23 cellular contexts compared by ENCODE assay signal in genomic region chr2:100948965-100949364, GRCh38. TPM values are rescaled to one million over a fixed set of nuclear protein-coding genes. Genes with fewer than 3 reads are reported as not detected.
A peak's percentile ranks its signal among the peaks of the same experiment; 100 is the strongest.
DNase-seq lines count a peak whose midpoint lies in the region; ATAC-seq, FAIRE-seq and TF ChIP-seq lines count a peak whose summit lies in the region.
"Had no signal": no experiment of that assay in that cellular context is flagged by ENCODE, and none has a peak within 500 bp of the region (broad histone marks: within the 10 kb centered on the region; RNA-seq: fewer than 3 reads in every experiment).

No MANE protein-coding gene starts in this region.

- H3K9me2 ChIP-seq in GM23338 (ENCODE audit: insufficient read depth), result peaks cover 21% of the 10 kb centered on the region

- H3K27ac Mint-ChIP-seq in GM23338 (peak overlapping the region; percentile 11; the same call in 1 of the 2 replicates), WTC11 (no peak overlapping the region)
- H3K27ac Mint-ChIP-seq: B cell; CD8-positive, alpha-beta T cell had no signal

- in situ Hi-C loops in K562 (cut with MboI), result no loop called here

- H3K9ac ChIP-seq in K562 (ENCODE audit: insufficient read depth in 1 of 2, low read depth in 2 of 2, low read length in 2 of 2), result no peak overlapping the region

- no peaks in the 10 kb centered on the region for H4K20me1 ChIP-seq in GM23338 (replicated peaks; ENCODE audit: insufficient read depth)
- no peaks in the 10 kb centered on the region for H4K20me1 ChIP-seq in K562 (replicated peaks; ENCODE audit: control insufficient read depth, insufficient read depth, low read length)

- TF ChIP-seq POLR2A in K562 (conservative IDR thresholded peaks at IDR 0.05), result no peak

- H3K27me3 Mint-ChIP-seq in GM23338 (ENCODE audit: insufficient read depth, low read depth, poor library complexity) (peaks cover 1% of the 10 kb centered on the region), WTC11 (ENCODE audit: low read depth) (no peaks in the 10 kb centered on the region; the same call in 1 of the 2 replicates)

- H3K4me2 ChIP-seq in GM23338 (no peak overlapping the region), K562 (ENCODE audit: insufficient read depth, low read length) (no peak overlapping the region)

- CTCF ChIA-PET in K562 (lab: Yijun Ruan, JAX; ENCODE audit: low intra/inter-chr PET ratio) (no interaction called here), WTC11 (lab: Charles Lee) (no interaction called here)

- BruUV-seq in K562 (replicated peaks; lab: Mats Ljungman, UMichigan), result no TSS peak

- H3K36me3 ChIP-seq in GM23338 (ENCODE audit: insufficient read depth) (no peaks in the 10 kb centered on the region), K562 (ENCODE audit: control insufficient read depth, insufficient read depth, low read length) (no peaks in the 10 kb centered on the region)
- H3K36me3 ChIP-seq: MG63 had no signal

- no peaks in the 10 kb centered on the region for H3K27me3 ChIP-seq in GM23338 (ENCODE audit: insufficient read depth)
- H3K27me3 ChIP-seq in K562 (ENCODE audit: control insufficient read depth in 2 of 2, insufficient read depth in 2 of 2, low read length in 2 of 2), result peaks cover 18 to 37% of the 10 kb centered on the region in 2 experiments; a peak in 4 of 5 replicates
- H3K27me3 ChIP-seq: MG63 had no signal

- peaks cover 16% of the 10 kb centered on the region for H3K4me1 ChIP-seq in GM23338 (ENCODE audit: insufficient read depth)
- H3K4me1 ChIP-seq in K562 (replicated peaks in 1 of 2; ENCODE audit: control insufficient read depth in 2 of 2, insufficient read depth in 2 of 2, low read length in 2 of 2), result no peaks in the 10 kb centered on the region
- H3K4me1 ChIP-seq: Caco-2 had no signal

- no peaks in the 10 kb centered on the region for H3K9me3 ChIP-seq in K562 (replicated peaks; ENCODE audit: control insufficient read depth, insufficient read depth, low read depth, low read length)
- H3K9me3 ChIP-seq: Caco-2, MG63 had no signal

- H3K79me2 ChIP-seq in GM23338 (replicated peaks; ENCODE audit: insufficient read depth) (no peaks in the 10 kb centered on the region), K562 (ENCODE audit: control insufficient read depth, insufficient read depth, low read length) (no peaks in the 10 kb centered on the region)

- 23% methylated on average over 7 of the region's 7 CpGs for WGBS in K562 (ENCODE audit: insufficient coverage, low coverage, missing lambda C conversion rate)

- H3K4me3 Mint-ChIP-seq in GM23338 (no peak overlapping the region), WTC11 (no peak overlapping the region)
- H3K4me3 Mint-ChIP-seq: B cell; CD8-positive, alpha-beta T cell had no signal

- intact Hi-C loops in K562 (cut with micrococcal nuclease), result no loop called here

- no peak for TF ChIP-seq RAD21 in K562 (CRISPR knock-in tag; conservative IDR thresholded peaks at IDR 0.05 in 1 of 2, IDR thresholded peaks at IDR 0.05 in 1 of 2)

- POLR2A ChIA-PET in K562 (lab: Yijun Ruan, JAX), result no interaction called here
- POLR2A ChIA-PET in WTC11 (lab: Charles Lee), result interaction anchor here (0.6 kb wide), 1 partner anchor 61 kb away, joined by 3 read pairs; no protein-coding TSS in a partner anchor

- peak; percentile 15 for FAIRE-seq in K562 (lab: Jason Lieb, UNC)
- FAIRE-seq: A204.1, GM12891, H54 had no signal

- TF ChIP-seq EP300 in K562 (IDR thresholded peaks at IDR 0.05; ENCODE audit: low read length), result no peak

- TF ChIP-seq CTCF in GM23338 (conservative IDR thresholded peaks at IDR 0.05; ENCODE audit: low read depth in 2 of 2) (no peak), K562 (IDR thresholded peaks at IDR 0.05 in 2 of 3, conservative IDR thresholded peaks at IDR 0.05 in 1 of 3; ENCODE audit: insufficient read depth in 2 of 3, low read depth in 1 of 3, low read length in 3 of 3) (no peak), WTC11 (IDR thresholded peaks at IDR 0.05) (no peak)

- H2AFZ ChIP-seq in GM23338, result no peak overlapping the region
- H2AFZ ChIP-seq in K562 (ENCODE audit: low read depth, low read length), result no peak overlapping the region

- H3K36me3 Mint-ChIP-seq in GM23338 (ENCODE audit: low read depth) (no peaks in the 10 kb centered on the region; the same call in 2 of the 3 replicates), WTC11 (no peaks in the 10 kb centered on the region; the same call in 1 of the 2 replicates)

- H3K4me3 ChIP-seq in GM23338, result no peak overlapping the region
- no peak overlapping the region for H3K4me3 ChIP-seq in K562
- H3K4me3 ChIP-seq: MG63 had no signal

- no peak overlapping the region for H3K27ac ChIP-seq in GM23338 (ENCODE audit: low read depth)
- no peak overlapping the region for H3K27ac ChIP-seq in K562 (ENCODE audit: extremely low read depth, low read depth, low read length)
- H3K27ac ChIP-seq: C4-2B had no signal

- DNase-seq in GM23338 (ENCODE audit: low spot score), result no peak
- no peak for DNase-seq in K562 (ENCODE audit: extremely low read depth in 1 of 4, low spot score in 3 of 4)
- DNase-seq in mesenteric fat pad (ENCODE audit: low spot score), result peak; percentile 3
- no peak for DNase-seq in SIG-M5 treated with dmso at 0.1 percent for 504 hours (lab: John Stamatoyannopoulos, UW; ENCODE audit: unreplicated experiment)
- DNase-seq in activated CD4-positive, alpha-beta T cell treated with anti-CD3 and anti-CD28 coated beads for 4 hours, result no peak
- DNase-seq in WTC11 (ENCODE audit: low spot score), result no peak
- DNase-seq in HUDEP-2 (lab: John Stamatoyannopoulos, UW; ENCODE audit: unreplicated experiment in 76 of 76), result no peak
- DNase-seq: Caco-2; CD8-positive, alpha-beta T cell; GF-D8; KBM-7; MG63; NCI-H2029; NCI-H2227 treated with DMSO at 0.1 percent for 48 hours; NCI-H526 treated with DMSO at 0.1 percent for 48 hours; Right ventricle myocardium superior; RPMI8226; SW 1271 had no signal

- H3K9me1 ChIP-seq in K562 (ENCODE audit: control insufficient read depth, insufficient read depth, low read length), result no peaks in the 10 kb centered on the region

- no peaks in the 10 kb centered on the region for H3F3A ChIP-seq in GM23338 (replicated peaks; ENCODE audit: low read depth)

- H3K9me3 Mint-ChIP-seq in GM23338 (no peaks in the 10 kb centered on the region; the same call in 2 of the 3 replicates), WTC11 (peaks cover 10% of the 10 kb centered on the region)
- H3K9me3 Mint-ChIP-seq: CD8-positive, alpha-beta T cell had no signal

- no peak for ATAC-seq in GM23338
- ATAC-seq in K562, result no peak
- no peak for ATAC-seq in WTC11
- ATAC-seq: CD8-positive, alpha-beta T cell had no signal

- peaks cover 25% of the 10 kb centered on the region for H3K4me1 Mint-ChIP-seq in GM23338
- H3K4me1 Mint-ChIP-seq in WTC11, result peaks cover 29% of the 10 kb centered on the region
- H3K4me1 Mint-ChIP-seq: B cell had no signal

TF ChIP-seq in GM23338, 12 proteins besides CTCF, POLR2A, EP300 and RAD21 (continues in another document):
- TF ChIP-seq POLR2AphosphoS5 (IDR thresholded peaks at IDR 0.05; ENCODE audit: low read depth) (no peak), ZNF331 (CRISPR knock-in tag; IDR thresholded peaks at IDR 0.05; ENCODE audit: low read depth) (no peak), CREB1 (CRISPR knock-in tag; IDR thresholded peaks at IDR 0.05; ENCODE audit: low read depth) (no peak), EZH2phosphoT487 (IDR thresholded peaks at IDR 0.05; ENCODE audit: unreplicated experiment) (no peak)

TF ChIP-seq in K562, 482 proteins besides CTCF, POLR2A, EP300 and RAD21:
- no peak for TF ChIP-seq MXI1 (IDR thresholded peaks at IDR 0.05; ENCODE audit: low read depth, low read length)

RNA-seq across cellular contexts. Expression of gene RPL31, which starts 53.1 kb away (rescaled TPM):
- 819 and 926 TPM in 2 replicates for total RNA-seq in GM23338 (2014; rRNA removed; shearing (Covaris generic))
- polyA plus RNA-seq in GM23338 (2016; fragmentation: Nextera tagmentation; extraction: Ambion mirVana) (3,213 and 3,415 TPM in 2 replicates), K562 (2011; rRNA removed) (2,782 and 3,117 TPM in 2 replicates), K562 (2014; fragmentation: Illumina TruSeq; extraction: Trizol) (1,578 and 1,802 TPM in 2 replicates), K562 (2014; fragmentation: Nextera tagmentation; extraction: Ambion mirVana) (1,000 to 10,000 TPM; 3,112 to 6,037 TPM), K562 (2014; rRNA removed) (2,526 and 2,997 TPM in 2 replicates)
- 260 and 346 TPM in 2 replicates for total RNA-seq in K562 (2011; cell fraction: chromatin; rRNA removed; ENCODE audit: low replicate concordance)
- 356 and 362 TPM in 2 replicates for total RNA-seq in K562 (2011; cell fraction: nucleolus; rRNA removed)
- total RNA-seq in K562 (2011; cell fraction: nucleoplasm; rRNA removed), result 460 and 749 TPM in 2 replicates
- total RNA-seq in K562 (2014; rRNA removed) (1,176 and 1,715 TPM in 2 replicates), K562 (2014; rRNA removed; fragmentation: Illumina TruSeq; extraction: Trizol) (3,190 and 3,481 TPM in 2 replicates), K562 (2015; rRNA removed; fragmentation: Illumina TruSeq; extraction: Trizol) (1,637 and 1,659 TPM in 2 replicates), K562 (2021) (1,478 and 1,507 TPM in 2 replicates), mesenteric fat pad (1,076 TPM), WTC11 (2021) (1,590 to 1,874 TPM (median 1,822 TPM) in 3 replicates)
- 995 and 1,514 TPM in 2 replicates for polyA plus RNA-seq in K562 (2011; cell fraction: cytosol; rRNA removed)
- 715 and 1,325 TPM in 2 replicates for polyA plus RNA-seq in K562 (2011; cell fraction: nucleus; rRNA removed)
- 4,257 and 4,957 TPM in 2 replicates for polyA plus RNA-seq in K562 (2012)
- polyA minus RNA-seq in K562 (2011; rRNA and poly(A)+ RNA removed), result 698 and 783 TPM in 2 replicates
- polyA minus RNA-seq in K562 (2011; cell fraction: cytosol; rRNA and poly(A)+ RNA removed), result 318 and 340 TPM in 2 replicates
- 161 and 259 TPM in 2 replicates for polyA minus RNA-seq in K562 (2011; cell fraction: nucleus; rRNA and poly(A)+ RNA removed)
